In genomic region chr9:3827175-3827574, GRCh38 we compare ENCODE assay signal across 20 cellular contexts.
DNase-seq lines count a peak whose midpoint lies in the region; ATAC-seq and TF ChIP-seq lines count a peak whose summit lies in the region.
"Had no signal": no experiment of that assay in that cellular context is flagged by ENCODE, and none has a peak within 500 bp of the region (broad histone marks: within the 10 kb centered on the region; RNA-seq: fewer than 3 reads in every experiment).

No MANE protein-coding gene starts in this region.

- H3K9me3 ChIP-seq in breast epithelium, result no peaks in the 10 kb centered on the region
- no peaks in the 10 kb centered on the region for H3K9me3 ChIP-seq in transverse colon
- no peaks in the 10 kb centered on the region for H3K9me3 ChIP-seq in GM23248 (ENCODE audit: low read depth)
- H3K9me3 ChIP-seq: tibial nerve had no signal

- H3K27ac ChIP-seq in breast epithelium (peak overlapping the region; percentile 39 to 63), transverse colon (no peak overlapping the region), GM23248 (no peak overlapping the region)
- H3K27ac ChIP-seq: tibial nerve had no signal

- H2AFZ ChIP-seq in GM23248, result no peak overlapping the region

- H3K36me3 ChIP-seq in breast epithelium (no peaks in the 10 kb centered on the region), transverse colon (no peaks in the 10 kb centered on the region), H7 (replicated peaks; ENCODE audit: control insufficient read depth, insufficient read depth, low read length) (no peaks in the 10 kb centered on the region), GM23248 (ENCODE audit: low read depth) (no peaks in the 10 kb centered on the region)

- no peak overlapping the region for H3K4me2 ChIP-seq in GM23248 (ENCODE audit: unreplicated experiment)

- H3K79me2 ChIP-seq in GM23248 (ENCODE audit: insufficient read depth), result no peaks in the 10 kb centered on the region

- H3F3A ChIP-seq in GM23248 (ENCODE audit: insufficient read depth), result peaks cover 16% of the 10 kb centered on the region

- TF ChIP-seq POLR2A in breast epithelium (IDR thresholded peaks at IDR 0.05), result no peak
- TF ChIP-seq POLR2A in transverse colon (IDR thresholded peaks at IDR 0.05), result no peak

- intact Hi-C loops in breast epithelium (cut with DNase I; ENCODE audit: low total_unique reads) (no loop called here), left colon (cut with DNase I, micrococcal nuclease) (no loop called here), transverse colon (cut with DNase I; ENCODE audit: low total_unique reads) (no loop called here)

- DNase-seq in NCI-H1048 (lab: John Stamatoyannopoulos, UW) (peak; percentile 11), breast epithelium (ENCODE audit: low spot score in 2 of 2) (peak; percentile 51 to 62), left colon (peak; percentile 8 to 32), transverse colon (peak; percentile 20), NCI-H2171 treated with DMSO at 0.1 percent for 48 hours (lab: John Stamatoyannopoulos, UW) (no peak), H7 (no peak), GM23248 (no peak)
- DNase-seq: activated CD4-positive, alpha-beta T cell treated with anti-CD3 and anti-CD28 coated beads for 4 hours; dermis blood vessel endothelial cell; DND-41; Karpas-422; left ventricle myocardium superior; NCI-H2171; NCI-H82; occipital lobe; stimulated activated naive CD4-positive, alpha-beta T cell; T1000 had no signal

- in situ Hi-C loops in transverse colon (cut with MboI; ENCODE audit: low pct_ligation_motif_present in 1 of 4, low pct_unique_long_range_greater_than_20kb in 1 of 4, low sequenced_read_pairs in 3 of 4), result no loop called here
- in situ Hi-C loops in GM23248 (cut with MboI), result no loop called here

- TF ChIP-seq CTCF in breast epithelium (IDR thresholded peaks at IDR 0.05), result no peak
- TF ChIP-seq CTCF in transverse colon (IDR thresholded peaks at IDR 0.05), result no peak

- H3K27me3 ChIP-seq in breast epithelium, result no peaks in the 10 kb centered on the region
- H3K27me3 ChIP-seq in transverse colon, result no peaks in the 10 kb centered on the region
- H3K27me3 ChIP-seq in H7 (ENCODE audit: control insufficient read depth, insufficient read depth, low read length), result no peaks in the 10 kb centered on the region
- no peaks in the 10 kb centered on the region for H3K27me3 ChIP-seq in GM23248 (replicated peaks; ENCODE audit: insufficient read depth)
- H3K27me3 ChIP-seq: tibial nerve had no signal

- no peaks in the 10 kb centered on the region for H3K9me2 ChIP-seq in GM23248 (ENCODE audit: insufficient read depth)

- H3K4me3 ChIP-seq in breast epithelium (no peak overlapping the region), transverse colon (no peak overlapping the region), H7 (ENCODE audit: insufficient read depth, low read depth, low read length) (no peak overlapping the region), GM23248 (no peak overlapping the region)
- H3K4me3 ChIP-seq: tibial nerve had no signal

- peak; percentile 88 for ATAC-seq in left colon
- ATAC-seq in GM18502 (IDR thresholded peaks at IDR 0.05; ENCODE audit: poor library complexity, unreplicated experiment), result no peak
- ATAC-seq: left ventricle myocardium superior, sciatic nerve had no signal

- H3K9ac ChIP-seq in GM23248, result no peak overlapping the region

- H3K4me1 ChIP-seq in breast epithelium (peaks cover 0 to 3% of the 10 kb centered on the region in 2 donors), transverse colon (peaks cover 0 to 8% (median 3%) of the 10 kb centered on the region in 4 donors), GM23248 (ENCODE audit: insufficient read depth) (peaks cover 26% of the 10 kb centered on the region)
- H3K4me1 ChIP-seq: tibial nerve had no signal

- TF ChIP-seq EP300 in transverse colon (IDR thresholded peaks at IDR 0.05; ENCODE audit: low read depth), result no peak

- no peaks in the 10 kb centered on the region for H4K20me1 ChIP-seq in GM23248 (ENCODE audit: insufficient read depth)

- 43 to 46% methylated on average over 1 to 2 of the region's 2 CpGs for WGBS in transverse colon (ENCODE audit: low coverage in 1 of 2), 2 donors
- 92 to 97% methylated on average over 2 of the region's 2 CpGs for WGBS in GM23248 (ENCODE audit: low coverage in 1 of 2, low lambda C conversion rate in 2 of 2, missing lambda C conversion rate in 2 of 2), 2 experiments

Comparison
In these comparisons a context has a peak if more than half of its experiments do, and no peak if none do; other contexts are left out.
1. DNase-seq: peak in NCI-H1048 (single experiment), breast epithelium (2 of 2), left colon (2 of 2) and transverse colon (single experiment); none in NCI-H2171 treated with DMSO at 0.1 percent for 48 hours (single experiment), H7 (single experiment) and GM23248 (single experiment).
2. H3K27ac ChIP-seq: peak in breast epithelium (2 of 2); none in transverse colon (0 of 4) and GM23248 (single experiment).